ENCODE assay signal across 8 cellular contexts in genomic region chr6:147222160-147222838, GRCh38. TPM values are rescaled to one million over a fixed set of nuclear protein-coding genes. Genes with fewer than 3 reads are reported as not detected.
DNase-seq lines count a peak whose midpoint lies in the region; ATAC-seq and TF ChIP-seq lines count a peak whose summit lies in the region.

No MANE protein-coding gene starts in this region.

- H3K36me3 Mint-ChIP-seq in mesothelial cell of epicardium, result peaks cover 23% of the 10 kb centered on the region

- DNase-seq in GF-D8 (lab: John Stamatoyannopoulos, UW), result peak; percentile 58
- DNase-seq in brain microvascular endothelial cell, result peak; percentile 23
- no peak for DNase-seq in mesothelial cell of epicardium (ENCODE audit: low spot score in 2 of 2, unreplicated experiment in 2 of 2)
- no peak for DNase-seq in DMS114 treated with DMSO at 0.1 percent for 48 hours (lab: John Stamatoyannopoulos, UW; ENCODE audit: unreplicated experiment)
- no peak for DNase-seq in KG1 (lab: John Stamatoyannopoulos, UW)
- DNase-seq in NCI-H345 treated with DMSO at 0.1 percent for 48 hours (lab: John Stamatoyannopoulos, UW; ENCODE audit: unreplicated experiment), result no peak
- no peak for DNase-seq in NCI-H446 (lab: John Stamatoyannopoulos, UW)

- H3K36me3 ChIP-seq in brain microvascular endothelial cell (replicated peaks), result peaks cover 7% of the 10 kb centered on the region

- no peak overlapping the region for H3K4me3 ChIP-seq in brain microvascular endothelial cell (ENCODE audit: low read depth, low read length)

- no peaks in the 10 kb centered on the region for H3K27me3 Mint-ChIP-seq in mesothelial cell of epicardium (ENCODE audit: low read depth)

- H3K27me3 ChIP-seq in brain microvascular endothelial cell (replicated peaks), result no peaks in the 10 kb centered on the region

- TF ChIP-seq CTCF in brain microvascular endothelial cell (IDR thresholded peaks at IDR 0.05; ENCODE audit: low read depth, low read length, missing control alignments), result peak; percentile 54
- TF ChIP-seq CTCF in mesothelial cell of epicardium (IDR thresholded peaks at IDR 0.05; ENCODE audit: unreplicated experiment), result peak; percentile 60

- peaks cover 6% of the 10 kb centered on the region for H3K4me1 Mint-ChIP-seq in mesothelial cell of epicardium

- no peaks in the 10 kb centered on the region for H3K9me3 Mint-ChIP-seq in mesothelial cell of epicardium

- in situ Hi-C loops in brain microvascular endothelial cell (cut with HindIII; ENCODE audit: low pct_ligation_motif_present, low sequenced_read_pairs), result no loop called here

- H3K4me3 Mint-ChIP-seq in mesothelial cell of epicardium, result no peak overlapping the region

- no peak overlapping the region for H3K27ac ChIP-seq in brain microvascular endothelial cell

- peak; percentile 57 for ATAC-seq in HG03432 (IDR thresholded peaks at IDR 0.05; ENCODE audit: unreplicated experiment)

- peak overlapping the region; percentile 40 for H3K27ac Mint-ChIP-seq in mesothelial cell of epicardium

RNA-seq across cellular contexts. Expression of gene STXBP5, which starts 18.1 kb away (rescaled TPM):
- 19.0 to 22.0 TPM (median 19.9 TPM) in 3 replicates for total RNA-seq in mesothelial cell of epicardium

Comparison
In these comparisons a context has a peak if more than half of its experiments do, and no peak if none do; other contexts are left out.
1. DNase-seq: peak in GF-D8 (single experiment) and brain microvascular endothelial cell (single experiment); none in mesothelial cell of epicardium (0 of 2), DMS114 treated with DMSO at 0.1 percent for 48 hours (single experiment), KG1 (single experiment), NCI-H345 treated with DMSO at 0.1 percent for 48 hours (single experiment) and NCI-H446 (0 of 2).